In genomic region chr12:126343352-126343751, GRCh38 we compare ENCODE assay signal across 1 cellular context.
TF ChIP-seq lines count a peak whose summit lies in the region.

No MANE protein-coding gene starts in this region.

TF ChIP-seq in WTC11, 78 proteins besides CTCF, POLR2A, EP300 and RAD21 (continued from another document):
- TF ChIP-seq ARID4B (CRISPR knock-in tag; IDR thresholded peaks at IDR 0.05; ENCODE audit: borderline replicate concordance), result no peak
- TF ChIP-seq ZNF396 (CRISPR knock-in tag; IDR thresholded peaks at IDR 0.05; ENCODE audit: borderline replicate concordance), result no peak
- no peak for TF ChIP-seq FOXP1 (CRISPR knock-in tag; IDR thresholded peaks at IDR 0.05; ENCODE audit: borderline replicate concordance)
